Comparison of ENCODE assay signal across 27 cellular contexts in the genomic region with DNA sequence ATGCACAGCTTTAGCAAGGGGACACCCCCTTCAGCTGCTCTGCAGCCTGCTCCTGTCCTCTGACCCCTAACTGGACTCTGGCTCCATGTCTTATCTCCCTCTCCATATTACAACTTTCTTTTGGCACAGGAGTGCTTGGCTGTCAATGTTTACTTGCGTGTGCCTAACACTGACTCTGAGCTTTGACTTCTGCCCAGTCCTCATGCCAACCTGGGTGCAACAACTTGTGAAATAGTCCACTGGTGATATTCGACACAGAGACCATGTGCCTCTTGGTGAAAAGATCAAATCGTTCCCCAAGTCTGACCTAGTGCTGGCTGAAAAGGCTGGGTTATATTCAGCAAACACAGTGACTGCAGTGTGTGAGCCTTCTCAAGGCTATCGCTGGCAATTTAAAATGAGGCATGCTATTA. TPM values are rescaled to one million over a fixed set of nuclear protein-coding genes. Genes with fewer than 3 reads are reported as not detected.
A peak's percentile ranks its signal among the peaks of the same experiment; 100 is the strongest.
DNase-seq lines count a peak whose midpoint lies in the region; ATAC-seq and TF ChIP-seq lines count a peak whose summit lies in the region.
"Had no signal": no experiment of that assay in that cellular context is flagged by ENCODE, and none has a peak within 500 bp of the region (broad histone marks: within the 10 kb centered on the region; RNA-seq: fewer than 3 reads in every experiment).

No MANE protein-coding gene starts in this region.

- no peaks in the 10 kb centered on the region for H3K27me3 ChIP-seq in heart left ventricle
- H3K27me3 ChIP-seq in liver (ENCODE audit: control insufficient read depth in 4 of 4, insufficient read depth in 4 of 4, low read length in 3 of 4) = no peaks in the 10 kb centered on the region
- H3K27me3 ChIP-seq in skeletal muscle tissue (ENCODE audit: control insufficient read depth in 3 of 3, insufficient read depth in 3 of 3, low read length in 3 of 3) = no peaks in the 10 kb centered on the region
- no peaks in the 10 kb centered on the region for H3K27me3 ChIP-seq in MG63
- H3K27me3 ChIP-seq: esophagus muscularis mucosa, transverse colon had no signal

- peaks cover 0 to 9% (median 0%) of the 10 kb centered on the region in 12 donors for H3K4me1 ChIP-seq in heart left ventricle
- peaks cover 2 to 22% (median 14%) of the 10 kb centered on the region in 4 donors for H3K4me1 ChIP-seq in liver (ENCODE audit: control insufficient read depth in 4 of 4, insufficient read depth in 4 of 4, low read length in 3 of 4)
- H3K4me1 ChIP-seq in skeletal muscle tissue (ENCODE audit: control insufficient read depth in 3 of 3, insufficient read depth in 3 of 3, low read length in 3 of 3) = peaks cover 0 to 7% (median under 1%) of the 10 kb centered on the region in 3 donors
- H3K4me1 ChIP-seq: esophagus muscularis mucosa, transverse colon had no signal

- H3K4me3 ChIP-seq in heart left ventricle (no peak overlapping the region), liver (ENCODE audit: low read depth in 1 of 3, low read length in 3 of 3) (peak overlapping the region; percentile 42 to 78 (median 75)), skeletal muscle tissue (ENCODE audit: low read length in 3 of 3) (peak overlapping the region; percentile 39 to 64 (median 58)), MG63 (no peak overlapping the region)
- H3K4me3 ChIP-seq: esophagus muscularis mucosa, SK-N-MC, transverse colon had no signal

- H3K27ac ChIP-seq in heart left ventricle (no peak overlapping the region), liver (ENCODE audit: low read depth in 1 of 2, low read length in 2 of 2) (peak overlapping the region; percentile 67 to 85), skeletal muscle tissue (ENCODE audit: low read depth, low read length) (peak overlapping the region; percentile 59)
- H3K27ac ChIP-seq: esophagus muscularis mucosa, SK-N-MC, transverse colon had no signal

- no peaks in the 10 kb centered on the region for H3K9me3 ChIP-seq in heart left ventricle
- no peaks in the 10 kb centered on the region for H3K9me3 ChIP-seq in liver (ENCODE audit: control insufficient read depth in 4 of 4, low read length in 3 of 4)
- no peaks in the 10 kb centered on the region for H3K9me3 ChIP-seq in skeletal muscle tissue (ENCODE audit: control insufficient read depth in 3 of 3, low read length in 3 of 3)
- H3K9me3 ChIP-seq in MG63 = no peaks in the 10 kb centered on the region
- H3K9me3 ChIP-seq: esophagus muscularis mucosa, transverse colon had no signal

- intact Hi-C loops in heart left ventricle (cut with DNase I) = no loop called here

- TF ChIP-seq POLR2A in heart left ventricle (IDR thresholded peaks at IDR 0.05) = no peak

- ATAC-seq in heart left ventricle (peak; percentile 67 to 97 (median 82)), HG02973 (IDR thresholded peaks at IDR 0.05; ENCODE audit: unreplicated experiment) (no peak), HG03460 (IDR thresholded peaks at IDR 0.05; ENCODE audit: unreplicated experiment) (no peak)
- ATAC-seq: CD8-positive, alpha-beta T cell; HCT116; sciatic nerve had no signal

- peak; percentile 75 to 81 for TF ChIP-seq RAD21 in liver (IDR thresholded peaks at IDR 0.05)

- WGBS in heart left ventricle, 4 donors = 37 to 47% (median 43%) methylated on average over 4 of the region's 4 CpGs
- 23% methylated on average over 4 of the region's 4 CpGs for WGBS in liver

- DNase-seq in NCI-H69 (lab: John Stamatoyannopoulos, UW) = peak; percentile 34
- DNase-seq in heart left ventricle = peak in 2 of 5 donors; percentile 15 to 31
- DNase-seq in effector CD8-positive, alpha-beta T cell (lab: John Stamatoyannopoulos, UW) = no peak
- no peak for DNase-seq in MG63
- DNase-seq: ACHN; activated CD4-positive, alpha-beta memory T cell treated with anti-CD3 and anti-CD28 coated beads, Interleukin-2, amount 10 ng/mL, durations not matched to agents 7 days and 5 days; activated CD4-positive, alpha-beta T cell treated with anti-CD3 and anti-CD28 coated beads for 1 hour; activated CD8-positive, alpha-beta memory T cell treated with anti-CD3 and anti-CD28 coated beads, Interleukin-2, amount 50 U/mL, for 48 hours; activated naive CD4-positive, alpha-beta T cell treated with Interleukin-2 at 50 U/mL for 16 hours; CD8-positive, alpha-beta T cell; cerebellar nuclear complex; foreskin melanocyte; mesenchymal stem cell; NCI-H1048; NCI-H1694; OCI-M1; stimulated activated CD4-positive, alpha-beta T cell treated with anti-CD3 and anti-CD28 coated beads, Interleukin-15, amount 100 ng/mL, for 24 hours; stimulated activated CD4-positive, alpha-beta T cell treated with anti-CD3 and anti-CD28 coated beads, Interleukin-4, amount 100 ng/mL, for 4 hours; transverse colon had no signal

- no peaks in the 10 kb centered on the region for H3K36me3 ChIP-seq in heart left ventricle
- no peaks in the 10 kb centered on the region for H3K36me3 ChIP-seq in liver (ENCODE audit: control insufficient read depth in 4 of 4, insufficient read depth in 3 of 4, low read depth in 1 of 4, low read length in 3 of 4)
- H3K36me3 ChIP-seq in skeletal muscle tissue (ENCODE audit: control insufficient read depth in 3 of 3, insufficient read depth in 3 of 3, low read length in 3 of 3) = no peaks in the 10 kb centered on the region
- no peaks in the 10 kb centered on the region for H3K36me3 ChIP-seq in MG63
- H3K36me3 ChIP-seq: esophagus muscularis mucosa, transverse colon had no signal

- TF ChIP-seq CTCF in heart left ventricle (IDR thresholded peaks at IDR 0.05) (no peak), liver (IDR thresholded peaks at IDR 0.05; ENCODE audit: low read depth, low read length, missing input control) (no peak)

- H3K9ac ChIP-seq in liver (ENCODE audit: low read depth in 1 of 2, low read length in 2 of 2) (peak overlapping the region; percentile 78), skeletal muscle tissue (ENCODE audit: low read depth in 1 of 3, low read length in 3 of 3) (peak overlapping the region; percentile 52 to 78 (median 59))

TF ChIP-seq in liver, 16 proteins besides CTCF, POLR2A, EP300 and RAD21 (continues in another document):
- TF ChIP-seq, protein P1, sequence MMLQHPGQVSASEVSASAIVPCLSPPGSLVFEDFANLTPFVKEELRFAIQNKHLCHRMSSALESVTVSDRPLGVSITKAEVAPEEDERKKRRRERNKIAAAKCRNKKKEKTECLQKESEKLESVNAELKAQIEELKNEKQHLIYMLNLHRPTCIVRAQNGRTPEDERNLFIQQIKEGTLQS (IDR thresholded peaks at IDR 0.05) = peak; percentile 80
- TF ChIP-seq EGR1 (IDR thresholded peaks at IDR 0.05; ENCODE audit: low read depth in 2 of 2) (peak in 1 of 2 donors; percentile 93), YY1 (IDR thresholded peaks at IDR 0.05) (peak; percentile 89), HNF4A (conservative IDR thresholded peaks at IDR 0.05) (peak; percentile 99 to 100), GABPA (IDR thresholded peaks at IDR 0.05 in 1 of 2, conservative IDR thresholded peaks at IDR 0.05 in 1 of 2) (peak in 1 of 2 donors; percentile 57), RXRA (IDR thresholded peaks at IDR 0.05) (peak; percentile 97 to 99), NR2F2 (IDR thresholded peaks at IDR 0.05) (peak; percentile 86), SP1 (IDR thresholded peaks at IDR 0.05) (peak; percentile 99), HNF4G (IDR thresholded peaks at IDR 0.05) (peak; percentile 93), TAF1 (conservative IDR thresholded peaks at IDR 0.05) (peak; percentile 94), JUND (IDR thresholded peaks at IDR 0.05) (peak; percentile 89 to 97), FOXA1 (IDR thresholded peaks at IDR 0.05) (peak; percentile 98), FOXA2 (IDR thresholded peaks at IDR 0.05) (peak; percentile 99)
- TF ChIP-seq, protein P2, sequence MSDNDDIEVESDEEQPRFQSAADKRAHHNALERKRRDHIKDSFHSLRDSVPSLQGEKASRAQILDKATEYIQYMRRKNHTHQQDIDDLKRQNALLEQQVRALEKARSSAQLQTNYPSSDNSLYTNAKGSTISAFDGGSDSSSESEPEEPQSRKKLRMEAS (IDR thresholded peaks at IDR 0.05) = peak; percentile 99
- TF ChIP-seq, protein P3, sequence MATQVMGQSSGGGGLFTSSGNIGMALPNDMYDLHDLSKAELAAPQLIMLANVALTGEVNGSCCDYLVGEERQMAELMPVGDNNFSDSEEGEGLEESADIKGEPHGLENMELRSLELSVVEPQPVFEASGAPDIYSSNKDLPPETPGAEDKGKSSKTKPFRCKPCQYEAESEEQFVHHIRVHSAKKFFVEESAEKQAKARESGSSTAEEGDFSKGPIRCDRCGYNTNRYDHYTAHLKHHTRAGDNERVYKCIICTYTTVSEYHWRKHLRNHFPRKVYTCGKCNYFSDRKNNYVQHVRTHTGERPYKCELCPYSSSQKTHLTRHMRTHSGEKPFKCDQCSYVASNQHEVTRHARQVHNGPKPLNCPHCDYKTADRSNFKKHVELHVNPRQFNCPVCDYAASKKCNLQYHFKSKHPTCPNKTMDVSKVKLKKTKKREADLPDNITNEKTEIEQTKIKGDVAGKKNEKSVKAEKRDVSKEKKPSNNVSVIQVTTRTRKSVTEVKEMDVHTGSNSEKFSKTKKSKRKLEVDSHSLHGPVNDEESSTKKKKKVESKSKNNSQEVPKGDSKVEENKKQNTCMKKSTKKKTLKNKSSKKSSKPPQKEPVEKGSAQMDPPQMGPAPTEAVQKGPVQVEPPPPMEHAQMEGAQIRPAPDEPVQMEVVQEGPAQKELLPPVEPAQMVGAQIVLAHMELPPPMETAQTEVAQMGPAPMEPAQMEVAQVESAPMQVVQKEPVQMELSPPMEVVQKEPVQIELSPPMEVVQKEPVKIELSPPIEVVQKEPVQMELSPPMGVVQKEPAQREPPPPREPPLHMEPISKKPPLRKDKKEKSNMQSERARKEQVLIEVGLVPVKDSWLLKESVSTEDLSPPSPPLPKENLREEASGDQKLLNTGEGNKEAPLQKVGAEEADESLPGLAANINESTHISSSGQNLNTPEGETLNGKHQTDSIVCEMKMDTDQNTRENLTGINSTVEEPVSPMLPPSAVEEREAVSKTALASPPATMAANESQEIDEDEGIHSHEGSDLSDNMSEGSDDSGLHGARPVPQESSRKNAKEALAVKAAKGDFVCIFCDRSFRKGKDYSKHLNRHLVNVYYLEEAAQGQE (IDR thresholded peaks at IDR 0.05) = peak; percentile 84

RNA-seq across cellular contexts. Expression of a gene that starts 34.1 kb away (rescaled TPM):
- total RNA-seq in heart left ventricle (10 to 100 TPM; 11.1 to 23.7 (median 17.9) TPM), liver (10 to 100 TPM in 1 of 2 donors, 1 to 10 TPM in 1; 8.7 to 15.9 TPM), skeletal muscle tissue (18.3 TPM)
- polyA plus RNA-seq in heart left ventricle (1 to 10 TPM; 2.3 to 3.8 TPM), liver (10 to 100 TPM in 1 of 2 donors, 1 to 10 TPM in 1; 2.4 to 14.0 TPM)
- total RNA-seq in MG63 (2014; rRNA removed; shearing (Covaris generic); ENCODE audit: low replicate concordance) = 1.7 and 12.8 TPM in 2 replicates

Comparison
In these comparisons a context has a peak if more than half of its experiments do, and no peak if none do; other contexts are left out.
1. ATAC-seq: peak in heart left ventricle (4 of 4); none in HG02973 (single experiment) and HG03460 (single experiment).
2. H3K27ac ChIP-seq: peak in liver (2 of 2) and skeletal muscle tissue (single experiment); none in heart left ventricle (0 of 12).
3. H3K4me3 ChIP-seq: peak in liver (3 of 3) and skeletal muscle tissue (3 of 3); none in heart left ventricle (0 of 12) and MG63 (single experiment).